In the genomic region with DNA sequence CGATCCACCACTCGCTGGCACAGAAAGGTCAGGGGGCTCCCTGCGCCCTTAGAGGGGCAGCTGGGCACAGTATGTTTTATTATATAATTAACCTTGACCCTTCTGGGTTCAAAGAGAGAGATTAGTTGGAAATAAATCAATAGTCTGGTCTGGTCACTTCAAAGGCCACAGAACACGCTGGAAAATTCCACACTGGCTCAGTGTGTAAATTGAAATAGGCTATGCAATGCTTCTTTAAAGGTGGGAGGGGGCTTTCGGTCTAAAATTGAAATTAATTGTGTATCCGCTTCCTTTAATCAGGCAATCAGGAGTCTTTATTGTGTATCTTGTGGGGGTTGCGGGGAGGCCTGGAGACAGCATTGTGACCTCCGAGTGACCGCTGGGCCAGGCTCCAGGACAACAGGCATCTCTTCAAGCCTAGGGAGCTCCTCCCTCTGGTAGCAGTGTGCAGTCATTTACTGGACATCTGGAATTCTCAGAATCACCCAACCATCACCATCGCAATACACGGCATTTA, we compare ENCODE assay signal across 20 cellular contexts. TPM values are rescaled to one million over a fixed set of nuclear protein-coding genes. Genes with fewer than 3 reads are reported as not detected.
A peak's percentile ranks its signal among the peaks of the same experiment; 100 is the strongest.
DNase-seq lines count a peak whose midpoint lies in the region; ATAC-seq, FAIRE-seq and TF ChIP-seq lines count a peak whose summit lies in the region.
"Had no signal": no experiment of that assay in that cellular context is flagged by ENCODE, and none has a peak within 500 bp of the region (broad histone marks: within the 10 kb centered on the region; RNA-seq: fewer than 3 reads in every experiment).

No MANE protein-coding gene starts in this region.

- ATAC-seq in A549 (peak; percentile 53 to 67; a peak in 4 of 6 replicates), left ventricle myocardium superior (peak; percentile 78), HG03196 (IDR thresholded peaks at IDR 0.05; ENCODE audit: unreplicated experiment) (no peak), gastroesophageal sphincter (no peak)
- ATAC-seq: natural killer cell treated with Interleukin-12 subunit alpha and Interleukin-12 subunit beta and Interleukin-15 and Interleukin-18, amount 100 ng/mL, for 72 hours had no signal

- peaks cover 47% of the 10 kb centered on the region for H3K4me1 Mint-ChIP-seq in nephron progenitor cell

- peaks cover 3% of the 10 kb centered on the region for H3K27me3 Mint-ChIP-seq in nephron progenitor cell (ENCODE audit: low read depth, poor library complexity)
- H3K27me3 Mint-ChIP-seq: natural killer cell treated with Interleukin-12 subunit alpha and Interleukin-12 subunit beta and Interleukin-15 and Interleukin-18, amount 100 ng/mL, for 72 hours had no signal

- CTCF ChIA-PET in A549 (lab: Yijun Ruan, JAX): interaction anchor here (1.1 to 16.1 kb wide), 5 partner anchors 10 to 326 kb away, joined by 3 to 722 read pairs (median 4); partner anchors contain the start of gene IGDCC3

- TF ChIP-seq EP300 in A549 (IDR thresholded peaks at IDR 0.05) (no peak), gastroesophageal sphincter (IDR thresholded peaks at IDR 0.05) (no peak)

- H3K36me3 ChIP-seq in adrenal gland (replicated peaks in 1 of 2) (no peaks in the 10 kb centered on the region), gastroesophageal sphincter (no peaks in the 10 kb centered on the region)
- H3K36me3 ChIP-seq: HAP-1, SJSA1, thoracic aorta had no signal

- WGBS in A549 (ENCODE audit: missing lambda C conversion rate): 80% methylated on average over 11 of the region's 11 CpGs
- WGBS in adrenal gland, 4 donors: 31 to 50% (median 38%) methylated on average over 9 to 11 of the region's 11 CpGs
- WGBS in gastroesophageal sphincter (ENCODE audit: low coverage in 1 of 2), 2 donors: 60 to 65% methylated on average over 11 of the region's 11 CpGs

- no peaks in the 10 kb centered on the region for H3K9me3 Mint-ChIP-seq in nephron progenitor cell
- H3K9me3 Mint-ChIP-seq: natural killer cell treated with Interleukin-12 subunit alpha and Interleukin-12 subunit beta and Interleukin-15 and Interleukin-18, amount 100 ng/mL, for 72 hours had no signal

- H3K9me3 ChIP-seq in A549 (no peaks in the 10 kb centered on the region), adrenal gland (replicated peaks in 1 of 3) (no peaks in the 10 kb centered on the region), gastroesophageal sphincter (no peaks in the 10 kb centered on the region)
- H3K9me3 ChIP-seq: HAP-1, SJSA1, thoracic aorta had no signal

- no peaks in the 10 kb centered on the region for H3K27me3 ChIP-seq in adrenal gland
- H3K27me3 ChIP-seq in gastroesophageal sphincter: peaks cover 4% of the 10 kb centered on the region
- H3K27me3 ChIP-seq: SJSA1 had no signal

- H3K27ac ChIP-seq in A549 (no peak overlapping the region), adrenal gland (peak overlapping the region in 4 of 5 donors; percentile 9 to 74 (median 44)), gastroesophageal sphincter (no peak overlapping the region)
- H3K27ac ChIP-seq: SJSA1, thoracic aorta had no signal

- H3K4me3 Mint-ChIP-seq in nephron progenitor cell: peak overlapping the region; percentile 44
- H3K4me3 Mint-ChIP-seq: natural killer cell treated with Interleukin-12 subunit alpha and Interleukin-12 subunit beta and Interleukin-15 and Interleukin-18, amount 100 ng/mL, for 72 hours had no signal

- no peaks in the 10 kb centered on the region for H3K4me1 ChIP-seq in A549
- H3K4me1 ChIP-seq in adrenal gland (replicated peaks in 1 of 2): peaks cover 5 to 15% of the 10 kb centered on the region in 2 donors
- H3K4me1 ChIP-seq in gastroesophageal sphincter: no peaks in the 10 kb centered on the region
- H3K4me1 ChIP-seq: HAP-1, SJSA1 had no signal

- H3K4me2 ChIP-seq in A549: no peak overlapping the region

- intact Hi-C loops in adrenal gland (cut with DNase I) (no loop called here), left ventricle myocardium superior (cut with micrococcal nuclease) (no loop called here)

- POLR2A ChIA-PET in A549 (lab: Yijun Ruan, JAX): interaction anchor here (1.6 kb wide), 1 partner anchor 8 kb away, joined by 8 read pairs; the partner anchor contains the start of gene RNU5B-1

- no peak for FAIRE-seq in A549 (lab: Jason Lieb, UNC)
- FAIRE-seq: keratinocyte, TTC549 had no signal

- TF ChIP-seq RAD21 in A549 (conservative IDR thresholded peaks at IDR 0.05 in 1 of 2, IDR thresholded peaks at IDR 0.05 in 1 of 2): no peak

- no peak for TF ChIP-seq CTCF in A549 (IDR thresholded peaks at IDR 0.05)
- no peak for TF ChIP-seq CTCF in adrenal gland (IDR thresholded peaks at IDR 0.05)
- TF ChIP-seq CTCF in nephron progenitor cell (IDR thresholded peaks at IDR 0.05): no peak
- no peak for TF ChIP-seq CTCF in gastroesophageal sphincter (IDR thresholded peaks at IDR 0.05)

- no peak for DNase-seq in A549 (ENCODE audit: low read depth in 1 of 2, low spot score in 1 of 2)
- DNase-seq in adrenal gland: peak in 6 of 7 donors; percentile 77 to 91 (median 84)
- DNase-seq in left ventricle myocardium superior: peak; percentile 73
- peak; percentile 60 for DNase-seq in nephron progenitor cell
- DNase-seq in NK-92 (lab: John Stamatoyannopoulos, UW; ENCODE audit: unreplicated experiment): no peak
- DNase-seq in islet precursor cell: no peak
- DNase-seq: activated CD4-positive, alpha-beta T cell treated with anti-CD3 and anti-CD28 coated beads, Interleukin-2, amount 50 U/mL, for 4 hours; amniotic stem cell; NCI-H2029 treated with DMSO at 0.1 percent for 48 hours; NCI-H82 had no signal

- no peak for TF ChIP-seq POLR2A in A549 (IDR thresholded peaks at IDR 0.05; ENCODE audit: low read length)
- no peak for TF ChIP-seq POLR2A in adrenal gland (IDR thresholded peaks at IDR 0.05)
- TF ChIP-seq POLR2A in gastroesophageal sphincter (IDR thresholded peaks at IDR 0.05): no peak

- H3K4me3 ChIP-seq in A549 (no peak overlapping the region), adrenal gland (no peak overlapping the region), gastroesophageal sphincter (no peak overlapping the region)
- H3K4me3 ChIP-seq: HAP-1, SJSA1, thoracic aorta had no signal

- no peaks in the 10 kb centered on the region for H3K36me3 Mint-ChIP-seq in nephron progenitor cell (ENCODE audit: low read depth)
- H3K36me3 Mint-ChIP-seq: natural killer cell treated with Interleukin-12 subunit alpha and Interleukin-12 subunit beta and Interleukin-15 and Interleukin-18, amount 100 ng/mL, for 72 hours had no signal

- H3K27ac Mint-ChIP-seq in nephron progenitor cell: peak overlapping the region; percentile 98
- H3K27ac Mint-ChIP-seq: natural killer cell treated with Interleukin-12 subunit alpha and Interleukin-12 subunit beta and Interleukin-15 and Interleukin-18, amount 100 ng/mL, for 72 hours had no signal

TF ChIP-seq in A549, 52 proteins besides CTCF, POLR2A, EP300 and RAD21:
- no peak for TF ChIP-seq USF2 (IDR thresholded peaks at IDR 0.05)
- TF ChIP-seq SMC3 (IDR thresholded peaks at IDR 0.05): no peak
- no peak for TF ChIP-seq PHF8 (IDR thresholded peaks at IDR 0.05; ENCODE audit: borderline replicate concordance, low read depth)
- TF ChIP-seq CHD2 (IDR thresholded peaks at IDR 0.05; ENCODE audit: low read length, partially characterized antibody): no peak
- TF ChIP-seq RARB (CRISPR knock-in tag; IDR thresholded peaks at IDR 0.05): no peak
- no peak for TF ChIP-seq TFCP2L1 (CRISPR knock-in tag; IDR thresholded peaks at IDR 0.05)
- TF ChIP-seq MAFK (IDR thresholded peaks at IDR 0.05; ENCODE audit: partially characterized antibody): no peak
- TF ChIP-seq MYC (IDR thresholded peaks at IDR 0.05; ENCODE audit: borderline replicate concordance, low read length): no peak
- no peak for TF ChIP-seq GATA3 (IDR thresholded peaks at IDR 0.05; ENCODE audit: borderline replicate concordance)
- no peak for TF ChIP-seq JUNB (IDR thresholded peaks at IDR 0.05)

RNA-seq across cellular contexts. Expression of gene RNU5B-1, which starts 8.0 kb away (rescaled TPM):
- not detected in 2 replicates for polyA plus RNA-seq in A549 (2011; rRNA removed)
- polyA plus RNA-seq in A549 (2012; cell fraction: cytosol; rRNA removed): not detected in 2 replicates
- not detected in 2 replicates for polyA plus RNA-seq in A549 (2012; cell fraction: nucleus; rRNA removed)
- not detected in 3 replicates for polyA plus RNA-seq in A549 (2017; fragmentation: RNase III; extraction: RNeasy Plus Mini Kit Qiagen cat#74134 plus additional on column Dnase treatment)
- under 0.01 TPM in 2 replicates for polyA minus RNA-seq in A549 (2011; rRNA and poly(A)+ RNA removed)
- total RNA-seq in adrenal gland: 10 to 100 TPM in 2 of 8 donors, not detected in 6; 27.3 to 29.8 TPM
- polyA plus RNA-seq in adrenal gland: not detected
- total RNA-seq in left ventricle myocardium superior: 40.8 TPM
- total RNA-seq in gastroesophageal sphincter: not detected
- total RNA-seq: A673; M059J; natural killer cell treated with Interleukin-12 subunit alpha and Interleukin-12 subunit beta and Interleukin-15 and Interleukin-18, amount 100 ng/mL, for 72 hours; SJSA1; thoracic aorta had no signal
- polyA plus RNA-seq: keratinocyte had no signal

RNA-seq across cellular contexts. Expression of gene RNU5A-1, which starts 16.6 kb away (rescaled TPM):
- polyA plus RNA-seq in A549 (2011; rRNA removed) (not detected in 2 replicates), A549 (2017; fragmentation: RNase III; extraction: RNeasy Plus Mini Kit Qiagen cat#74134 plus additional on column Dnase treatment) (not detected in 3 replicates), adrenal gland (not detected)
- not detected in 2 replicates for polyA plus RNA-seq in A549 (2012; cell fraction: cytosol; rRNA removed)
- polyA plus RNA-seq in A549 (2012; cell fraction: nucleus; rRNA removed): not detected in 2 replicates
- under 0.01 TPM in 2 replicates for polyA minus RNA-seq in A549 (2011; rRNA and poly(A)+ RNA removed)
- total RNA-seq in adrenal gland (not detected), left ventricle myocardium superior (not detected), gastroesophageal sphincter (not detected)
- total RNA-seq: A673; M059J; natural killer cell treated with Interleukin-12 subunit alpha and Interleukin-12 subunit beta and Interleukin-15 and Interleukin-18, amount 100 ng/mL, for 72 hours; SJSA1; thoracic aorta had no signal
- polyA plus RNA-seq: keratinocyte had no signal

RNA-seq across cellular contexts. Expression of gene PARP16, which starts 25.8 kb away (rescaled TPM):
- polyA plus RNA-seq in A549 (2011; rRNA removed): 9.8 and 11.2 TPM in 2 replicates
- polyA plus RNA-seq in A549 (2012; cell fraction: cytosol; rRNA removed): 7.0 and 9.9 TPM in 2 replicates
- polyA plus RNA-seq in A549 (2012; cell fraction: nucleus; rRNA removed): 5.7 and 6.7 TPM in 2 replicates
- 6.7 to 7.7 TPM (median 7.5 TPM) in 3 replicates for polyA plus RNA-seq in A549 (2017; fragmentation: RNase III; extraction: RNeasy Plus Mini Kit Qiagen cat#74134 plus additional on column Dnase treatment)
- 12.3 and 13.4 TPM in 2 replicates for polyA minus RNA-seq in A549 (2011; rRNA and poly(A)+ RNA removed)
- total RNA-seq in adrenal gland: 10 to 100 TPM in 7 of 8 donors, 1 to 10 TPM in 1; 9.9 to 18.1 (median 15.5) TPM
- polyA plus RNA-seq in adrenal gland: 10 to 100 TPM in 1 of 3 donors, 1 to 10 TPM in 2; 7.8 to 15.3 (median 8.6) TPM
- 4.1 TPM for total RNA-seq in left ventricle myocardium superior
- total RNA-seq in gastroesophageal sphincter: 10 to 100 TPM; 10.1 to 21.7 (median 14.1) TPM

Comparison
In these comparisons a context has a peak if more than half of its experiments do, and no peak if none do; other contexts are left out.
1. ATAC-seq: peak in A549 (2 of 2) and left ventricle myocardium superior (single experiment); none in HG03196 (single experiment) and gastroesophageal sphincter (single experiment).
2. DNase-seq: peak in adrenal gland (6 of 7), left ventricle myocardium superior (single experiment) and nephron progenitor cell (single experiment); none in A549 (0 of 2), NK-92 (single experiment) and islet precursor cell (single experiment).
3. H3K27ac ChIP-seq: peak in adrenal gland (4 of 5); none in A549 (0 of 2) and gastroesophageal sphincter (0 of 4).